In genomic region chr20:48457261-48458002, GRCh38 we compare ENCODE assay signal across 22 cellular contexts.
DNase-seq lines count a peak whose midpoint lies in the region; ATAC-seq, FAIRE-seq and TF ChIP-seq lines count a peak whose summit lies in the region.
"Had no signal": no experiment of that assay in that cellular context is flagged by ENCODE, and none has a peak within 500 bp of the region (broad histone marks: within the 10 kb centered on the region; RNA-seq: fewer than 3 reads in every experiment).

No MANE protein-coding gene starts in this region.

- peaks cover 0 to 25% (median 0%) of the 10 kb centered on the region in 11 experiments; a peak in 4 of 22 replicates for H3K27me3 ChIP-seq in BLaER1 treated with 17β-estradiol and CSF1 and Interleukin-3, amounts not matched to agents 10 nM and 100 nM
- no peaks in the 10 kb centered on the region for H3K27me3 ChIP-seq in naive thymus-derived CD4-positive, alpha-beta T cell (ENCODE audit: control insufficient read depth in 2 of 2, insufficient read depth in 2 of 2, low read length in 2 of 2)
- H3K27me3 ChIP-seq: transverse colon had no signal

- H3K4me2 ChIP-seq in BLaER1 treated with 17β-estradiol and CSF1 and Interleukin-3, amounts not matched to agents 10 nM and 100 nM: peak overlapping the region in 10 of 11 experiments; percentile 13 to 98 (median 88); a peak in 17 of 22 replicates

- CTCF ChIA-PET in naive thymus-derived CD4-positive, alpha-beta T cell (lab: Charles Lee): no interaction called here
- CTCF ChIA-PET in T-cell (lab: Charles Lee): no interaction called here

- peak; percentile 22 for ATAC-seq in naive thymus-derived CD4-positive, alpha-beta T cell
- ATAC-seq in T-cell (replicated peaks in 1 of 4): no peak
- ATAC-seq in GM19035 (IDR thresholded peaks at IDR 0.05; ENCODE audit: unreplicated experiment): no peak
- ATAC-seq: activated CD8-positive, alpha-beta memory T cell treated with anti-CD3 and anti-CD28 coated beads, Interleukin-2, amount 10 ng/mL, durations not matched to agents 7 days and 5 days; esophagus mucosa; gastroesophageal sphincter; left cardiac atrium; stimulated activated naive CD8-positive, alpha-beta T cell treated with anti-CD3 and anti-CD28 coated beads, Interleukin-15, amount 100 ng/mL, for 72 hours had no signal

- POLR2A ChIA-PET in naive thymus-derived CD4-positive, alpha-beta T cell (lab: Charles Lee): no interaction called here
- POLR2A ChIA-PET in T-cell (lab: Charles Lee): no interaction called here

- H3K9me3 Mint-ChIP-seq in naive thymus-derived CD4-positive, alpha-beta T cell: peaks cover 0 to 2% (median 0%) of the 10 kb centered on the region in 11 donors
- no peaks in the 10 kb centered on the region for H3K9me3 Mint-ChIP-seq in T-cell
- H3K9me3 Mint-ChIP-seq: natural killer cell; stimulated activated naive CD8-positive, alpha-beta T cell treated with anti-CD3 and anti-CD28 coated beads, Interleukin-15, amount 100 ng/mL, for 72 hours had no signal

- no peak overlapping the region for H3K27ac Mint-ChIP-seq in naive thymus-derived CD4-positive, alpha-beta T cell
- no peak overlapping the region for H3K27ac Mint-ChIP-seq in T-cell
- H3K27ac Mint-ChIP-seq: activated CD8-positive, alpha-beta memory T cell treated with anti-CD3 and anti-CD28 coated beads, Interleukin-2, amount 10 ng/mL, durations not matched to agents 7 days and 5 days; activated naive CD8-positive, alpha-beta T cell; natural killer cell; stimulated activated naive CD8-positive, alpha-beta T cell treated with anti-CD3 and anti-CD28 coated beads, Interleukin-15, amount 100 ng/mL, for 72 hours had no signal

- peaks cover 0 to 3% (median under 1%) of the 10 kb centered on the region in 11 experiments; a peak in 6 of 22 replicates for H3K9me3 ChIP-seq in BLaER1 treated with 17β-estradiol and CSF1 and Interleukin-3, amounts not matched to agents 10 nM and 100 nM (replicated peaks in 1 of 11)
- H3K9me3 ChIP-seq in naive thymus-derived CD4-positive, alpha-beta T cell (ENCODE audit: control insufficient read depth in 2 of 3, low read length in 3 of 3): no peaks in the 10 kb centered on the region
- H3K9me3 ChIP-seq: gastroesophageal sphincter, transverse colon had no signal

- peaks cover 18 to 67% (median 60%) of the 10 kb centered on the region in 10 experiments; a peak in 19 of 20 replicates for H3K4me1 ChIP-seq in BLaER1 treated with 17β-estradiol and CSF1 and Interleukin-3, amounts not matched to agents 10 nM and 100 nM
- H3K4me1 ChIP-seq in naive thymus-derived CD4-positive, alpha-beta T cell (ENCODE audit: control insufficient read depth in 2 of 2, insufficient read depth in 2 of 2, low read length in 2 of 2): no peaks in the 10 kb centered on the region
- H3K4me1 ChIP-seq: gastroesophageal sphincter, transverse colon had no signal

- no peak for TF ChIP-seq POLR2A in GM12891 (IDR thresholded peaks at IDR 0.05; ENCODE audit: low read depth, low read length)

- H3K36me3 ChIP-seq in BLaER1 treated with 17β-estradiol and CSF1 and Interleukin-3, amounts not matched to agents 10 nM and 100 nM: no peaks in the 10 kb centered on the region
- no peaks in the 10 kb centered on the region for H3K36me3 ChIP-seq in naive thymus-derived CD4-positive, alpha-beta T cell (ENCODE audit: control insufficient read depth in 2 of 3, insufficient read depth in 3 of 3, low read length in 3 of 3)
- H3K36me3 ChIP-seq: gastroesophageal sphincter, transverse colon had no signal

- peaks cover 0 to 21% (median 7%) of the 10 kb centered on the region in 5 donors for H3K27me3 Mint-ChIP-seq in naive thymus-derived CD4-positive, alpha-beta T cell
- H3K27me3 Mint-ChIP-seq in T-cell: peaks cover 17 to 22% of the 10 kb centered on the region in 2 donors

- no peak for DNase-seq in GM12891 (ENCODE audit: insufficient read length, low spot score)
- DNase-seq in NCI-H2171 treated with DMSO at 0.1 percent for 48 hours (lab: John Stamatoyannopoulos, UW): peak; percentile 90
- no peak for DNase-seq in naive thymus-derived CD4-positive, alpha-beta T cell
- no peak for DNase-seq in NCI-H1092 treated with DMSO at 0.1 percent for 48 hours (lab: John Stamatoyannopoulos, UW)
- no peak for DNase-seq in T-cell
- DNase-seq: activated CD4-positive, alpha-beta T cell treated with anti-CD3 and anti-CD28 coated beads for 1 hour; activated CD8-positive, alpha-beta memory T cell treated with anti-CD3 and anti-CD28 coated beads, Interleukin-2, amount 10 ng/mL, durations not matched to agents 7 days and 5 days; effector memory CD4-positive, alpha-beta T cell; GOT3; left cardiac atrium; natural killer cell; NCI-H2029; NCI-H510A treated with DMSO at 0.1 percent for 48 hours; stimulated activated naive CD8-positive, alpha-beta T cell treated with anti-CD3 and anti-CD28 coated beads, Interleukin-15, amount 100 ng/mL, for 72 hours; SW 1271; transverse colon had no signal

- H3K4me1 Mint-ChIP-seq in naive thymus-derived CD4-positive, alpha-beta T cell: peaks cover 0 to 2% (median 0%) of the 10 kb centered on the region in 7 donors
- peaks cover 0 to 4% (median 0%) of the 10 kb centered on the region in 3 donors for H3K4me1 Mint-ChIP-seq in T-cell
- H3K4me1 Mint-ChIP-seq: activated CD8-positive, alpha-beta memory T cell treated with anti-CD3 and anti-CD28 coated beads, Interleukin-2, amount 10 ng/mL, durations not matched to agents 7 days and 5 days; natural killer cell; stimulated activated naive CD8-positive, alpha-beta T cell treated with anti-CD3 and anti-CD28 coated beads, Interleukin-15, amount 100 ng/mL, for 72 hours had no signal

- peak; percentile 89 for FAIRE-seq in GM12891 (lab: Jason Lieb, UNC)
- FAIRE-seq: astrocyte had no signal

- no peak overlapping the region for H3K27ac ChIP-seq in BLaER1 treated with 17β-estradiol and CSF1 and Interleukin-3, amounts not matched to agents 10 nM and 100 nM
- H3K27ac ChIP-seq in naive thymus-derived CD4-positive, alpha-beta T cell (ENCODE audit: low read depth, low read length): no peak overlapping the region
- H3K27ac ChIP-seq: gastroesophageal sphincter, transverse colon had no signal

- no peak overlapping the region for H3K4me3 ChIP-seq in BLaER1 treated with 17β-estradiol and CSF1 and Interleukin-3, amounts not matched to agents 10 nM and 100 nM
- no peak overlapping the region for H3K4me3 ChIP-seq in naive thymus-derived CD4-positive, alpha-beta T cell (ENCODE audit: low read length)
- H3K4me3 ChIP-seq: gastroesophageal sphincter, transverse colon had no signal

- H3K36me3 Mint-ChIP-seq in naive thymus-derived CD4-positive, alpha-beta T cell: no peaks in the 10 kb centered on the region
- no peaks in the 10 kb centered on the region for H3K36me3 Mint-ChIP-seq in T-cell
- H3K36me3 Mint-ChIP-seq: activated CD8-positive, alpha-beta memory T cell treated with anti-CD3 and anti-CD28 coated beads, Interleukin-2, amount 10 ng/mL, durations not matched to agents 7 days and 5 days; activated naive CD8-positive, alpha-beta T cell; natural killer cell had no signal

- no peaks in the 10 kb centered on the region; a peak in 1 of 22 replicates for H4K20me1 ChIP-seq in BLaER1 treated with 17β-estradiol and CSF1 and Interleukin-3, amounts not matched to agents 10 nM and 100 nM

- H3K4me3 Mint-ChIP-seq in naive thymus-derived CD4-positive, alpha-beta T cell: no peak overlapping the region
- H3K4me3 Mint-ChIP-seq in T-cell: no peak overlapping the region
- H3K4me3 Mint-ChIP-seq: activated CD8-positive, alpha-beta memory T cell treated with anti-CD3 and anti-CD28 coated beads, Interleukin-2, amount 10 ng/mL, durations not matched to agents 7 days and 5 days; activated naive CD8-positive, alpha-beta T cell; natural killer cell; stimulated activated naive CD8-positive, alpha-beta T cell treated with anti-CD3 and anti-CD28 coated beads, Interleukin-15, amount 100 ng/mL, for 72 hours had no signal

- intact Hi-C loops in naive thymus-derived CD4-positive, alpha-beta T cell (cut with micrococcal nuclease): no loop called here

- H3K9ac ChIP-seq in BLaER1 treated with 17β-estradiol and CSF1 and Interleukin-3, amounts not matched to agents 10 nM and 100 nM: no peak overlapping the region

TF ChIP-seq in GM12891, 5 proteins besides CTCF, POLR2A, EP300 and RAD21:
- TF ChIP-seq TAF1 (IDR thresholded peaks at IDR 0.05; ENCODE audit: low read depth, low read length) (no peak), POU2F2 (IDR thresholded peaks at IDR 0.05; ENCODE audit: low read depth, low read length) (no peak), PAX5 (IDR thresholded peaks at IDR 0.05; ENCODE audit: insufficient read depth, low read length, severe bottlenecking) (no peak), POLR2AphosphoS5 (IDR thresholded peaks at IDR 0.05; ENCODE audit: low read depth, low read length) (no peak), SPI1 (IDR thresholded peaks at IDR 0.05; ENCODE audit: low read depth, low read length) (no peak)
